In genomic region chr6:130018292-130018829, GRCh38 we compare ENCODE assay signal across 8 cellular contexts. TPM values are rescaled to one million over a fixed set of nuclear protein-coding genes. Genes with fewer than 3 reads are reported as not detected.
DNase-seq lines count a peak whose midpoint lies in the region; ATAC-seq and TF ChIP-seq lines count a peak whose summit lies in the region.

Gene L3MBTL3, plus strand, starts transcription at chr6:130018581. Its CDS starts 24,119 bp downstream, at chr6:130042700.

- in situ Hi-C loops in transverse colon (cut with MboI; ENCODE audit: low pct_ligation_motif_present in 1 of 4, low pct_unique_long_range_greater_than_20kb in 1 of 4, low sequenced_read_pairs in 3 of 4) = loop anchor here in 2 of 4 donors (25.0 kb wide), 2 partner anchors 406 to 431 kb away; no protein-coding TSS in a partner anchor

- peaks cover 0 to 9% (median 3%) of the 10 kb centered on the region in 4 donors for H3K4me1 ChIP-seq in transverse colon

- WGBS in transverse colon (ENCODE audit: low coverage in 1 of 2), 2 donors = 0 to 1% methylated on average over 5 to 29 of the region's 29 CpGs

- POLR2A ChIA-PET in GM10248 (lab: Yijun Ruan, JAX) = no interaction called here

- H3K9me3 ChIP-seq in transverse colon = no peaks in the 10 kb centered on the region

- ATAC-seq in HG02588 (IDR thresholded peaks at IDR 0.05; ENCODE audit: unreplicated experiment) (peak; percentile 65), left cardiac atrium (peak; percentile 90 to 95)

- CTCF ChIA-PET in GM10248 (lab: Yijun Ruan, JAX) = interaction anchor here (0.8 to 1.2 kb wide), 3 partner anchors 9 to 519 kb away, joined by 3 to 4 read pairs (median 3); no protein-coding TSS in a partner anchor

- DNase-seq in GM10248 (ENCODE audit: extremely low spot score) (peak; percentile 86), NCI-H1092 (lab: John Stamatoyannopoulos, UW) (peak; percentile 62), amniotic epithelial cell (ENCODE audit: low read depth) (peak; percentile 79), left cardiac atrium (peak; percentile 92), posterior cingulate gyrus (peak; percentile 79 to 98 (median 87)), transverse colon (peak; percentile 92)

- TF ChIP-seq EP300 in transverse colon (IDR thresholded peaks at IDR 0.05; ENCODE audit: low read depth) = no peak

- H3K4me3 ChIP-seq in transverse colon = peak within 1 kb of the TSS; percentile 62 to 93 (median 82)

- no peaks in the 10 kb centered on the region for H3K27me3 ChIP-seq in transverse colon

- no peaks in the 10 kb centered on the region for H3K36me3 ChIP-seq in transverse colon

- intact Hi-C loops in T-helper 1 cell treated with Interleukin-12 subunit alpha and Interleukin-12 subunit beta and Interleukin-4 antibody, amounts not matched to agents 30 ng/mL and 1 ng/mL, for 36 hours (cut with micrococcal nuclease) = loop anchor here (1.0 kb wide), 3 partner anchors 10 to 270 kb away; no protein-coding TSS in a partner anchor
- intact Hi-C loops in left cardiac atrium (cut with DNase I) = no loop called here
- intact Hi-C loops in posterior cingulate gyrus (cut with DNase I) = loop anchor here (5.0 kb wide), 1 partner anchor 81 kb away; no protein-coding TSS in a partner anchor
- intact Hi-C loops in transverse colon (cut with DNase I; ENCODE audit: low total_unique reads) = loop anchor here (10.0 kb wide), 1 partner anchor 414 kb away; no protein-coding TSS in a partner anchor

- H3K27ac ChIP-seq in transverse colon = peak within 1 kb of the TSS; percentile 82 to 91 (median 88)

- TF ChIP-seq CTCF in GM10248 (IDR thresholded peaks at IDR 0.05; ENCODE audit: control extremely low read depth, extremely low read depth, low read depth, missing control alignments) (no peak), transverse colon (IDR thresholded peaks at IDR 0.05) (no peak)

- TF ChIP-seq POLR2A in transverse colon (IDR thresholded peaks at IDR 0.05) = peak; percentile 32

RNA-seq across cellular contexts. Expression of gene L3MBTL3, which starts in this region (rescaled TPM):
- 8.3 and 15.5 TPM in 2 replicates for total RNA-seq in T-helper 1 cell treated with Interleukin-12 subunit alpha and Interleukin-12 subunit beta and Interleukin-4 antibody, amounts not matched to agents 30 ng/mL and 1 ng/mL, for 36 hours
- total RNA-seq in left cardiac atrium = 1 to 10 TPM; 3.7 to 3.8 TPM
- 10 to 100 TPM in 3 of 4 donors, 1 to 10 TPM in 1; 8.1 to 57.6 (median 21.9) TPM for total RNA-seq in transverse colon

Comparison
In these comparisons a context has a peak if more than half of its experiments do, and no peak if none do; other contexts are left out.
1. Peak in every context shown above with its lines: DNase-seq, ATAC-seq, H3K4me3 ChIP-seq and H3K27ac ChIP-seq.
2. intact Hi-C loops: an anchor here in T-helper 1 cell treated with Interleukin-12 subunit alpha and Interleukin-12 subunit beta and Interleukin-4 antibody, amounts not matched to agents 30 ng/mL and 1 ng/mL, for 36 hours (1.0 kb wide), posterior cingulate gyrus (5.0 kb wide) and transverse colon (10.0 kb wide); none called in left cardiac atrium.